In genomic region chr5:132363431-132364112, GRCh38 we compare ENCODE assay signal across 8 cellular contexts. TPM values are rescaled to one million over a fixed set of nuclear protein-coding genes. Genes with fewer than 3 reads are reported as not detected.
DNase-seq lines count a peak whose midpoint lies in the region; ATAC-seq, FAIRE-seq and TF ChIP-seq lines count a peak whose summit lies in the region.

No MANE protein-coding gene starts in this region.

- no peaks in the 10 kb centered on the region for H3K27me3 ChIP-seq in small intestine (ENCODE audit: control insufficient read depth in 2 of 2, insufficient read depth in 2 of 2, low read length in 2 of 2)

- H3K36me3 ChIP-seq in small intestine (ENCODE audit: control insufficient read depth in 2 of 2, insufficient read depth in 2 of 2, low read length in 2 of 2) = peaks cover 0 to 3% of the 10 kb centered on the region in 2 donors

- TF ChIP-seq CTCF in foreskin fibroblast (IDR thresholded peaks at IDR 0.05; ENCODE audit: low read depth, low read length) (no peak), progenitor cell of endocrine pancreas (IDR thresholded peaks at IDR 0.05; ENCODE audit: unreplicated experiment) (no peak), GM13977 (IDR thresholded peaks at IDR 0.05; ENCODE audit: extremely low read depth, insufficient read depth, missing control alignments) (no peak)

- H3K27me3 Mint-ChIP-seq in progenitor cell of endocrine pancreas = no peaks in the 10 kb centered on the region

- DNase-seq in DMS79 treated with DMSO at 0.1 percent for 48 hours (lab: John Stamatoyannopoulos, UW) (peak; percentile 2), DMS79 (lab: John Stamatoyannopoulos, UW) (no peak), RCC 7860 (ENCODE audit: low spot score) (peak; percentile 89), foreskin fibroblast (peak; percentile 89 to 96), small intestine (peak; percentile 69), progenitor cell of endocrine pancreas (ENCODE audit: low spot score, unreplicated experiment) (no peak), GM13977 (ENCODE audit: low spot score) (no peak)

- no peak overlapping the region for H3K27ac ChIP-seq in small intestine (ENCODE audit: low read depth in 1 of 2, low read length in 1 of 2)

- no peaks in the 10 kb centered on the region for H3K9me3 Mint-ChIP-seq in progenitor cell of endocrine pancreas (ENCODE audit: low read depth)

- ATAC-seq in HG03280 (IDR thresholded peaks at IDR 0.05; ENCODE audit: unreplicated experiment) = no peak

- H3K27ac Mint-ChIP-seq in progenitor cell of endocrine pancreas = no peak overlapping the region

- in situ Hi-C loops in GM13977 (cut with MboI; ENCODE audit: low pct_unique_long_range_greater_than_20kb, low sequenced_read_pairs, unreplicated experiment) = loop anchor here (25.0 kb wide), 1 partner anchor 301 kb away; the partner anchor contains the start of genes CSF2 and IL3

- no peaks in the 10 kb centered on the region for H3K4me1 ChIP-seq in small intestine (ENCODE audit: control insufficient read depth in 2 of 2, insufficient read depth in 1 of 2, low read depth in 1 of 2, low read length in 1 of 2)

- H3K9me3 ChIP-seq in small intestine (ENCODE audit: control insufficient read depth, low read depth) = no peaks in the 10 kb centered on the region

- FAIRE-seq in RCC 7860 (lab: Jason Lieb, UNC) = peak; percentile 81
- no peak for FAIRE-seq in small intestine (lab: Jason Lieb, UNC)

- no peak overlapping the region for H3K4me3 Mint-ChIP-seq in progenitor cell of endocrine pancreas (ENCODE audit: low read depth)

- no peak overlapping the region for H3K4me3 ChIP-seq in foreskin fibroblast (ENCODE audit: low read depth in 1 of 2, low read length in 2 of 2)
- no peak overlapping the region for H3K4me3 ChIP-seq in small intestine (ENCODE audit: low read depth in 1 of 2, low read length in 2 of 2)

- peaks cover 11% of the 10 kb centered on the region for H3K36me3 Mint-ChIP-seq in progenitor cell of endocrine pancreas (ENCODE audit: insufficient read depth)

- peaks cover 1% of the 10 kb centered on the region for H3K4me1 Mint-ChIP-seq in progenitor cell of endocrine pancreas (ENCODE audit: low read depth)

- 47 to 60% (median 59%) methylated on average over 7 of the region's 7 CpGs for WGBS in small intestine, 3 donors

RNA-seq across cellular contexts. Expression of gene SLC22A5, which starts 5.9 kb away (rescaled TPM):
- polyA plus RNA-seq in small intestine = 10 to 100 TPM in 2 of 3 donors, 1 to 10 TPM in 1; 9.4 to 22.1 (median 21.6) TPM
- total RNA-seq in progenitor cell of endocrine pancreas = 14.3 and 14.7 TPM in 2 replicates

Comparison
In these comparisons a context has a peak if more than half of its experiments do, and no peak if none do; other contexts are left out.
1. DNase-seq: peak in DMS79 treated with DMSO at 0.1 percent for 48 hours (single experiment), RCC 7860 (single experiment), foreskin fibroblast (2 of 2) and small intestine (single experiment); none in DMS79 (single experiment), progenitor cell of endocrine pancreas (single experiment) and GM13977 (single experiment).